23 cellular contexts compared by ENCODE assay signal in genomic region chr6:13287104-13287503, GRCh38. TPM values are rescaled to one million over a fixed set of nuclear protein-coding genes. Genes with fewer than 3 reads are reported as not detected.
DNase-seq lines count a peak whose midpoint lies in the region; ATAC-seq and TF ChIP-seq lines count a peak whose summit lies in the region.
"Had no signal": no experiment of that assay in that cellular context is flagged by ENCODE, and none has a peak within 500 bp of the region (broad histone marks: within the 10 kb centered on the region; RNA-seq: fewer than 3 reads in every experiment).

No MANE protein-coding gene starts in this region.

- H3K27ac Mint-ChIP-seq in activated T-cell treated with anti-CD3 and anti-CD28 coated beads, Interleukin-2, amount 50 U/mL, for 24 hours, result no peak overlapping the region
- H3K27ac Mint-ChIP-seq in endodermal cell (no peak overlapping the region), naive B cell (peak overlapping the region in 4 of 6 donors; percentile 52 to 92 (median 66))
- no peak overlapping the region for H3K27ac Mint-ChIP-seq in activated CD4-positive, alpha-beta memory T cell treated with anti-CD3 and anti-CD28 coated beads for 36 hours
- H3K27ac Mint-ChIP-seq: CD4-positive, alpha-beta T cell had no signal

- intact Hi-C loops in activated CD4-positive, alpha-beta memory T cell treated with anti-CD3 and anti-CD28 coated beads for 36 hours (cut with micrococcal nuclease), result no loop called here

- H3K27me3 ChIP-seq in endodermal cell (ENCODE audit: control insufficient read depth, insufficient read depth, low read length, poor library complexity, severe bottlenecking), result no peaks in the 10 kb centered on the region

- H3K27me3 Mint-ChIP-seq in activated T-cell treated with anti-CD3 and anti-CD28 coated beads, Interleukin-2, amount 50 U/mL, for 24 hours, result no peaks in the 10 kb centered on the region
- no peaks in the 10 kb centered on the region for H3K27me3 Mint-ChIP-seq in endodermal cell (ENCODE audit: insufficient read depth)
- H3K27me3 Mint-ChIP-seq in naive B cell, result no peaks in the 10 kb centered on the region
- H3K27me3 Mint-ChIP-seq in activated CD4-positive, alpha-beta memory T cell treated with anti-CD3 and anti-CD28 coated beads for 36 hours, result no peaks in the 10 kb centered on the region
- H3K27me3 Mint-ChIP-seq: CD4-positive, alpha-beta T cell had no signal

- H3K4me1 Mint-ChIP-seq in activated T-cell treated with anti-CD3 and anti-CD28 coated beads, Interleukin-2, amount 50 U/mL, for 24 hours (ENCODE audit: low read depth), result no peaks in the 10 kb centered on the region
- H3K4me1 Mint-ChIP-seq in endodermal cell (peaks cover 9% of the 10 kb centered on the region), naive B cell (peaks cover 37 to 63% (median 52%) of the 10 kb centered on the region in 3 donors)
- H3K4me1 Mint-ChIP-seq in activated CD4-positive, alpha-beta memory T cell treated with anti-CD3 and anti-CD28 coated beads for 36 hours (ENCODE audit: low read depth), result no peaks in the 10 kb centered on the region

- peak overlapping the region; percentile 13 for H3K4me3 ChIP-seq in endodermal cell (ENCODE audit: low read length)

- no peak overlapping the region for H3K27ac ChIP-seq in endodermal cell (ENCODE audit: low read depth, low read length)
- H3K27ac ChIP-seq: 22Rv1, RWPE1 had no signal

- H3K4me3 Mint-ChIP-seq in activated T-cell treated with anti-CD3 and anti-CD28 coated beads, Interleukin-2, amount 50 U/mL, for 24 hours, result no peak overlapping the region
- H3K4me3 Mint-ChIP-seq in endodermal cell (no peak overlapping the region), naive B cell (peak overlapping the region in 2 of 8 donors; percentile 25 to 51)
- H3K4me3 Mint-ChIP-seq in activated CD4-positive, alpha-beta memory T cell treated with anti-CD3 and anti-CD28 coated beads for 36 hours, result no peak overlapping the region
- H3K4me3 Mint-ChIP-seq: CD4-positive, alpha-beta T cell had no signal

- POLR2A ChIA-PET in activated CD4-positive, alpha-beta memory T cell treated with anti-CD3 and anti-CD28 coated beads for 36 hours (lab: Charles Lee), result no interaction called here

- peak; percentile 20 for DNase-seq in activated T-cell treated with anti-CD3 and anti-CD28 coated beads, Interleukin-2, amount 50 U/mL, for 24 hours
- no peak for DNase-seq in activated T-cell treated with anti-CD3 and anti-CD28 coated beads for 4 hours
- DNase-seq in endodermal cell, result no peak
- no peak for DNase-seq in naive B cell
- no peak for DNase-seq in activated CD4-positive, alpha-beta memory T cell treated with anti-CD3 and anti-CD28 coated beads for 36 hours
- no peak for DNase-seq in GOT3 (lab: John Stamatoyannopoulos, UW)
- DNase-seq in amygdala (lab: John Stamatoyannopoulos, UW), result no peak
- DNase-seq: ACHN; Caco-2; CD4-positive, alpha-beta T cell; Karpas-422; NCI-H1092 treated with DMSO at 0.1 percent for 48 hours; NCI-H1436; NCI-H187; NCI-H2081 treated with DMSO at 0.1 percent for 48 hours; NCI-H2171; NCI-H226; NCI-H510A treated with DMSO at 0.1 percent for 48 hours; NCI-H774; SHP77 had no signal

- CTCF ChIA-PET in activated CD4-positive, alpha-beta memory T cell treated with anti-CD3 and anti-CD28 coated beads for 36 hours (lab: Charles Lee), result interaction anchor here (0.6 kb wide), 1 partner anchor 44 kb away, joined by 4 read pairs; no protein-coding TSS in a partner anchor

- WGBS in endodermal cell (ENCODE audit: insufficient coverage in 1 of 2, insufficient read length in 1 of 2), 2 experiments, result 95 to 97% methylated on average over 6 to 7 of the region's 7 CpGs

- ATAC-seq in naive B cell (ENCODE audit: low read depth in 2 of 2) (no peak), GM21423 (IDR thresholded peaks at IDR 0.05; ENCODE audit: unreplicated experiment) (no peak)

- peaks cover 49% of the 10 kb centered on the region for H3K36me3 Mint-ChIP-seq in activated T-cell treated with anti-CD3 and anti-CD28 coated beads, Interleukin-2, amount 50 U/mL, for 24 hours (ENCODE audit: low read depth)
- H3K36me3 Mint-ChIP-seq in endodermal cell (ENCODE audit: low read depth) (peaks cover 60% of the 10 kb centered on the region), naive B cell (peaks cover 26 to 60% of the 10 kb centered on the region in 2 donors)
- peaks cover 35% of the 10 kb centered on the region for H3K36me3 Mint-ChIP-seq in activated CD4-positive, alpha-beta memory T cell treated with anti-CD3 and anti-CD28 coated beads for 36 hours

- H3K4me1 ChIP-seq in endodermal cell (ENCODE audit: control insufficient read depth, insufficient read depth, low read length), result peaks cover 5% of the 10 kb centered on the region

- H3K9me3 ChIP-seq in endodermal cell (ENCODE audit: control insufficient read depth, low read length), result peaks cover 27% of the 10 kb centered on the region

- no peak overlapping the region for H3K9ac ChIP-seq in endodermal cell (ENCODE audit: extremely low read depth, low read length, poor library complexity, severe bottlenecking)

- peaks cover 78% of the 10 kb centered on the region for H3K36me3 ChIP-seq in endodermal cell (ENCODE audit: control insufficient read depth, insufficient read depth, low read length)

- peaks cover 8% of the 10 kb centered on the region for H3K9me3 Mint-ChIP-seq in activated T-cell treated with anti-CD3 and anti-CD28 coated beads, Interleukin-2, amount 50 U/mL, for 24 hours
- H3K9me3 Mint-ChIP-seq in endodermal cell (peaks cover 25% of the 10 kb centered on the region), naive B cell (peaks cover 0 to 12% (median 0%) of the 10 kb centered on the region in 7 donors)
- peaks cover 31% of the 10 kb centered on the region for H3K9me3 Mint-ChIP-seq in activated CD4-positive, alpha-beta memory T cell treated with anti-CD3 and anti-CD28 coated beads for 36 hours

- TF ChIP-seq CTCF in endodermal cell (conservative IDR thresholded peaks at IDR 0.05), result no peak

RNA-seq across cellular contexts. Expression of gene TBC1D7, which starts 41.2 kb away (rescaled TPM):
- 10 to 100 TPM; 37.7 to 59.0 TPM for total RNA-seq in endodermal cell
- 46.2 TPM for polyA plus RNA-seq in endodermal cell (2013, experiment 1 of 2)
- 46.3 TPM for polyA plus RNA-seq in endodermal cell (2013, experiment 2 of 2)
- 10 to 100 TPM; 21.9 to 50.4 (median 26.7) TPM for polyA plus RNA-seq in naive B cell (ENCODE audit: low read depth in 6 of 6)
- 10 to 100 TPM; 20.6 to 21.7 TPM for total RNA-seq in activated CD4-positive, alpha-beta memory T cell treated with anti-CD3 and anti-CD28 coated beads for 36 hours

Comparison
In these comparisons a context has a peak if more than half of its experiments do, and no peak if none do; other contexts are left out.
1. H3K27ac Mint-ChIP-seq: peak in naive B cell (4 of 6); none in activated T-cell treated with anti-CD3 and anti-CD28 coated beads, Interleukin-2, amount 50 U/mL, for 24 hours (single experiment), endodermal cell (single experiment) and activated CD4-positive, alpha-beta memory T cell treated with anti-CD3 and anti-CD28 coated beads for 36 hours (single experiment).